Comparison of ENCODE assay signal across 22 cellular contexts in genomic region chr9:117945286-117945685, GRCh38.
"Had no signal": no experiment of that assay in that cellular context is flagged by ENCODE, and none has a peak within 500 bp of the region (broad histone marks: within the 10 kb centered on the region; RNA-seq: fewer than 3 reads in every experiment).

No MANE protein-coding gene starts in this region.

- DNase-seq: activated CD4-positive, alpha-beta T cell treated with anti-CD3 and anti-CD28 coated beads for 1 hour; activated CD4-positive, alpha-beta T cell treated with anti-CD3 and anti-CD28 coated beads, Interleukin-2, amount 50 U/mL, for 1 hour; activated CD8-positive, alpha-beta T cell treated with anti-CD3 and anti-CD28 coated beads, Interleukin-2, amount 10 ng/mL, durations not matched to agents 7 days and 5 days; activated T-cell treated with anti-CD3 and anti-CD28 coated beads, Interleukin-2, amount 50 U/mL, for 1 hour; aorta; effector memory CD4-positive, alpha-beta T cell; head of caudate nucleus; hypothalamus; mesenchymal stem cell; occipital lobe; posterior cingulate gyrus; right lobe of liver; stimulated activated CD4-positive, alpha-beta T cell treated with anti-CD3 and anti-CD28 coated beads, Interleukin-2, amount 100 ng/mL, for 24 hours; WERI-Rb-1 had no signal

- H3K27ac ChIP-seq: gastroesophageal sphincter, right lobe of liver, skin epidermis, vagina, WERI-Rb-1 had no signal

- H3K9me3 ChIP-seq: gastroesophageal sphincter, right lobe of liver, vagina had no signal

- H3K4me3 ChIP-seq: gastroesophageal sphincter, right lobe of liver, skin epidermis, vagina had no signal

- ATAC-seq: activated CD8-positive, alpha-beta T cell treated with anti-CD3 and anti-CD28 coated beads, Interleukin-2, amount 10 ng/mL, durations not matched to agents 7 days and 5 days; activated naive CD4-positive, alpha-beta T cell treated with anti-CD3 and anti-CD28 coated beads, Interleukin-2, amount 50 U/mL, for 72 hours; gastroesophageal sphincter; right lobe of liver; stimulated activated memory B cell treated with anti-CD40 and anti-IgM and Interleukin-4, amounts not matched to agents 10 μg/mL and 1 μg/mL and 100 μg/mL, for 72 hours had no signal

- H3K27me3 ChIP-seq: gastroesophageal sphincter, right lobe of liver, vagina had no signal

- H3K36me3 ChIP-seq: gastroesophageal sphincter, right lobe of liver, vagina, WERI-Rb-1 had no signal

- H3K4me1 ChIP-seq: gastroesophageal sphincter, right lobe of liver, vagina had no signal

- FAIRE-seq: colon, islet of Langerhans, TTC549 had no signal
